Comparison of ENCODE assay signal across 14 cellular contexts in genomic region chr11:17652556-17652955, GRCh38.
A peak's percentile ranks its signal among the peaks of the same experiment; 100 is the strongest.
DNase-seq lines count a peak whose midpoint lies in the region; TF ChIP-seq lines count a peak whose summit lies in the region.
"Had no signal": no experiment of that assay in that cellular context is flagged by ENCODE, and none has a peak within 500 bp of the region (broad histone marks: within the 10 kb centered on the region; RNA-seq: fewer than 3 reads in every experiment).

No MANE protein-coding gene starts in this region.

- no peaks in the 10 kb centered on the region for H3K27me3 ChIP-seq in BLaER1
- H3K27me3 ChIP-seq in BLaER1 treated with 17β-estradiol and CSF1 and Interleukin-3, amounts not matched to agents 10 nM and 100 nM, result no peaks in the 10 kb centered on the region
- H3K27me3 ChIP-seq: BE2C had no signal

- H3K36me3 Mint-ChIP-seq in type B pancreatic cell (no peaks in the 10 kb centered on the region), HFFc6 (ENCODE audit: low read depth) (0 out of 2 replicates have a peak, but pooled peaks cover 10% of the 10 kb centered on the region)
- H3K36me3 Mint-ChIP-seq: CD8-positive, alpha-beta memory T cell had no signal

- H3K9me3 Mint-ChIP-seq in type B pancreatic cell, result peaks cover 14% of the 10 kb centered on the region
- peaks cover 25% of the 10 kb centered on the region for H3K9me3 Mint-ChIP-seq in HFFc6

- H3K27ac Mint-ChIP-seq in type B pancreatic cell (no peak overlapping the region), HFFc6 (no peak overlapping the region)
- H3K27ac Mint-ChIP-seq: CD8-positive, alpha-beta memory T cell had no signal

- no peak overlapping the region for H3K4me3 Mint-ChIP-seq in type B pancreatic cell
- no peak overlapping the region for H3K4me3 Mint-ChIP-seq in HFFc6
- H3K4me3 Mint-ChIP-seq: CD8-positive, alpha-beta memory T cell had no signal

- peaks cover 46% of the 10 kb centered on the region for H3K4me1 ChIP-seq in BLaER1
- peaks cover 21 to 46% (median 41%) of the 10 kb centered on the region in 10 experiments for H3K4me1 ChIP-seq in BLaER1 treated with 17β-estradiol and CSF1 and Interleukin-3, amounts not matched to agents 10 nM and 100 nM
- H3K4me1 ChIP-seq: A549, BE2C, Caco-2 had no signal

- H3K4me2 ChIP-seq in BLaER1, result peak overlapping the region; percentile 91; the same call in 1 of the 2 replicates
- H3K4me2 ChIP-seq in BLaER1 treated with 17β-estradiol and CSF1 and Interleukin-3, amounts not matched to agents 10 nM and 100 nM, result peak overlapping the region in 6 of 11 experiments; percentile 76 to 93 (median 84); a peak in 8 of 22 replicates
- H3K4me2 ChIP-seq: A549 had no signal

- no peak overlapping the region for H3K9ac ChIP-seq in BLaER1
- no peak overlapping the region for H3K9ac ChIP-seq in BLaER1 treated with 17β-estradiol and CSF1 and Interleukin-3, amounts not matched to agents 10 nM and 100 nM

- peaks cover 41% of the 10 kb centered on the region for H3K9me3 ChIP-seq in BLaER1
- H3K9me3 ChIP-seq in BLaER1 treated with 17β-estradiol and CSF1 and Interleukin-3, amounts not matched to agents 10 nM and 100 nM (replicated peaks in 1 of 11), result peaks cover 34 to 51% (median 43%) of the 10 kb centered on the region in 11 experiments
- H3K9me3 ChIP-seq: BE2C had no signal

- no peaks in the 10 kb centered on the region for H4K20me1 ChIP-seq in BLaER1
- H4K20me1 ChIP-seq in BLaER1 treated with 17β-estradiol and CSF1 and Interleukin-3, amounts not matched to agents 10 nM and 100 nM, result no peaks in the 10 kb centered on the region

- no peaks in the 10 kb centered on the region for H3K36me3 ChIP-seq in BLaER1
- H3K36me3 ChIP-seq in BLaER1 treated with 17β-estradiol and CSF1 and Interleukin-3, amounts not matched to agents 10 nM and 100 nM, result peaks cover 0 to 4% (median 0%) of the 10 kb centered on the region in 11 experiments; a peak in 1 of 22 replicates
- H3K36me3 ChIP-seq: BE2C had no signal

- H3K27me3 Mint-ChIP-seq in type B pancreatic cell, result peaks cover 51% of the 10 kb centered on the region
- peaks cover 10% of the 10 kb centered on the region for H3K27me3 Mint-ChIP-seq in HFFc6 (ENCODE audit: insufficient read depth)

- H3K4me3 ChIP-seq in BLaER1, result no peak overlapping the region
- no peak overlapping the region for H3K4me3 ChIP-seq in BLaER1 treated with 17β-estradiol and CSF1 and Interleukin-3, amounts not matched to agents 10 nM and 100 nM
- H3K4me3 ChIP-seq: A549, GM12878 had no signal

- peak; percentile 66 for DNase-seq in LHCN-M2 (ENCODE audit: low read depth)
- peak; percentile 90 for DNase-seq in myocyte (ENCODE audit: low read depth)
- no peak for DNase-seq in type B pancreatic cell (ENCODE audit: extremely low spot score, unreplicated experiment)
- DNase-seq in OCI-M1 (lab: John Stamatoyannopoulos, UW), result no peak
- no peak for DNase-seq in HFFc6
- DNase-seq: BE2C; Caco-2; CD8-positive, alpha-beta memory T cell; DMS53; HCEC 1CT had no signal

- TF ChIP-seq CTCF in type B pancreatic cell (conservative IDR thresholded peaks at IDR 0.05) (no peak), HFFc6 (IDR thresholded peaks at IDR 0.05) (no peak)

- H3K27ac ChIP-seq in BLaER1, result no peak overlapping the region
- H3K27ac ChIP-seq in BLaER1 treated with 17β-estradiol and CSF1 and Interleukin-3, amounts not matched to agents 10 nM and 100 nM, result peak overlapping the region in 4 of 11 experiments; percentile 84 to 94 (median 86); a peak in 4 of 22 replicates
- H3K27ac ChIP-seq: A549 had no signal

- H3K4me1 Mint-ChIP-seq in type B pancreatic cell (ENCODE audit: unreplicated experiment) (peaks cover 11% of the 10 kb centered on the region), HFFc6 (ENCODE audit: low read depth) (peaks cover 21% of the 10 kb centered on the region)
- H3K4me1 Mint-ChIP-seq: CD8-positive, alpha-beta memory T cell had no signal

Comparison
In these comparisons a context has a peak if more than half of its experiments do, and no peak if none do; other contexts are left out.
1. DNase-seq: peak in LHCN-M2 (single experiment) and myocyte (single experiment); none in type B pancreatic cell (single experiment), OCI-M1 (single experiment) and HFFc6 (single experiment).